In the genomic region with DNA sequence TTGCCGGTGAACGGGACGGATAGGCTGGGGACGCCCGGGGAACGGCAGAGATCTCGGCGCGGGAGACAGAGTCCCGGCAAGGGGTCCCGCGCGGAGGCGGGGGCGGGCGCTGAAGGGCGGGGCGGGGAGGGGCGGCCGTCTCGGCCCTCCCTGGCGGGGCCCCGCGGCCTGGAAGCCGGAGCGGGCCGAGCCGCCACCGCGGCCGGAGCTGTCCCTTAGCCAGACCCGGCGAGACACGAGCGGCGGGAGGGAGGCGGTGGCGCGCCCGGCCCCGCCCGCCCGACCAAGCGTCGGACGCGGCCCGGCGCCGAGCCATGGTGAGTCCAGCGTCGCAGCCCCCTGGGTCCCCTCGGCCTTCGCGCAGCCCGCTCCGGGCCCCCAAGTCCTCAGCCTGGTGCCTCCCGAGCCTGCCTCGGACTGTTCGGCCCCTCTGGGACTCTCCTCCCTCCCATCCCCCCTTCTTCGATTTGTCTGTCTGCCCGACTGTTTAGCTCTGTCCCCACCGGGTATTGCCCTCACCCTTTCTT, we compare ENCODE assay signal across 8 cellular contexts. TPM values are rescaled to one million over a fixed set of nuclear protein-coding genes. Genes with fewer than 3 reads are reported as not detected.
DNase-seq lines count a peak whose midpoint lies in the region; ATAC-seq and TF ChIP-seq lines count a peak whose summit lies in the region.

A gene (plus strand): TSS at position 222 of the 527 bp plus-strand sequence. CDS start 93 bp downstream, at position 315.

- H3K4me3 ChIP-seq in A673 (ENCODE audit: low read depth, low read length, poor library complexity, severe bottlenecking) (peak within 1 kb of the TSS; percentile 98), GM12865 (ENCODE audit: low read depth, low read length) (peak within 1 kb of the TSS; percentile 48), Panc1 (ENCODE audit: low read depth in 2 of 2, low read length in 2 of 2) (peak within 1 kb of the TSS; percentile 54 to 65), skeletal muscle satellite cell (ENCODE audit: low read length) (peak within 1 kb of the TSS; percentile 81)

- CTCF ChIA-PET in A673 (lab: Charles Lee) (interaction anchor here (0.6 to 2.5 kb wide), 6 partner anchors 17 to 55 kb away, joined by 3 to 23 read pairs (median 4); no protein-coding TSS in a partner anchor), Panc1 (lab: Charles Lee) (interaction anchor here (1.9 to 2.4 kb wide), 3 partner anchors 22 to 56 kb away, joined by 8 to 10 read pairs (median 10); no protein-coding TSS in a partner anchor)

- TF ChIP-seq CTCF in A673 (conservative IDR thresholded peaks at IDR 0.05; ENCODE audit: low read depth, low read length) (no peak), GM12865 (IDR thresholded peaks at IDR 0.05; ENCODE audit: insufficient read depth, low read depth, low read length, missing control alignments) (no peak), Panc1 (IDR thresholded peaks at IDR 0.05) (no peak)

- H3K4me1 ChIP-seq in A673 (ENCODE audit: insufficient read depth, low read length, poor library complexity, severe bottlenecking), result peaks cover 27% of the 10 kb centered on the region
- H3K4me1 ChIP-seq in Panc1 (ENCODE audit: control insufficient read depth, insufficient read depth, low read length), result peaks cover 7% of the 10 kb centered on the region
- peaks cover 30% of the 10 kb centered on the region for H3K4me1 ChIP-seq in skeletal muscle satellite cell (ENCODE audit: control insufficient read depth, insufficient read depth, low read length)

- H3K4me2 ChIP-seq in skeletal muscle satellite cell (ENCODE audit: low read length), result peak within 1 kb of the TSS; percentile 98

- H3K9ac ChIP-seq in skeletal muscle satellite cell (ENCODE audit: low read depth, low read length), result peak within 1 kb of the TSS; percentile 88

- H3K9me3 ChIP-seq in A673 (ENCODE audit: low read depth, low read length, poor library complexity, severe bottlenecking) (no peaks in the 10 kb centered on the region), Panc1 (ENCODE audit: control insufficient read depth, insufficient read depth, low read depth, low read length) (no peaks in the 10 kb centered on the region), skeletal muscle satellite cell (replicated peaks; ENCODE audit: low read length) (no peaks in the 10 kb centered on the region)

- intact Hi-C loops in A673 (cut with micrococcal nuclease; ENCODE audit: unreplicated experiment) (no loop called here), Panc1 (cut with micrococcal nuclease; ENCODE audit: unreplicated experiment) (no loop called here)

- POLR2A ChIA-PET in A673 (lab: Charles Lee; ENCODE audit: low non-redundant PET) (no interaction called here), Panc1 (lab: Charles Lee) (no interaction called here)

- H3K27ac ChIP-seq in A673 (ENCODE audit: low read depth, low read length, poor library complexity, severe bottlenecking) (peak within 1 kb of the TSS; percentile 90), Panc1 (ENCODE audit: low read length) (peak within 1 kb of the TSS; percentile 63)

- no peaks in the 10 kb centered on the region for H3K27me3 ChIP-seq in A673 (replicated peaks; ENCODE audit: insufficient read depth, low read depth, low read length, poor library complexity)
- 0 out of 2 replicates have a peak, but pooled peaks cover 2% of the 10 kb centered on the region for H3K27me3 ChIP-seq in Panc1 (ENCODE audit: control insufficient read depth, insufficient read depth, low read length)
- no peaks in the 10 kb centered on the region for H3K27me3 ChIP-seq in skeletal muscle satellite cell (ENCODE audit: control insufficient read depth, insufficient read depth, low read length)

- peaks cover 21% of the 10 kb centered on the region for H3K36me3 ChIP-seq in A673 (ENCODE audit: insufficient read depth, low read length, poor library complexity, severe bottlenecking)
- H3K36me3 ChIP-seq in Panc1 (ENCODE audit: control insufficient read depth, insufficient read depth, low read length), result no peaks in the 10 kb centered on the region
- H3K36me3 ChIP-seq in skeletal muscle satellite cell (ENCODE audit: insufficient read depth, low read length), result peaks cover 23% of the 10 kb centered on the region

- in situ Hi-C loops in Panc1 (cut with HindIII; ENCODE audit: low pct_unique_long_range_greater_than_20kb, low sequenced_read_pairs), result no loop called here

- ATAC-seq in Panc1 (peak; percentile 79), GM18858 (IDR thresholded peaks at IDR 0.05; ENCODE audit: unreplicated experiment) (no peak), HG02610 (IDR thresholded peaks at IDR 0.05; ENCODE audit: unreplicated experiment) (no peak)

- BruUV-seq in A673 (replicated peaks; lab: Mats Ljungman, UMichigan) (no TSS peak), Panc1 (replicated peaks; lab: Mats Ljungman, UMichigan) (no TSS peak)

- DNase-seq in A673 (ENCODE audit: low spot score) (peak; percentile 68), GM12865 (ENCODE audit: low read depth) (no peak), Panc1 (ENCODE audit: low read depth, low spot score) (no peak), cerebellum (ENCODE audit: low spot score) (peak; percentile 90), islet precursor cell (peak; percentile 73)

RNA-seq across cellular contexts. Expression of the gene that starts here (rescaled TPM):
- total RNA-seq in A673 (2021) (89.6 and 94.1 TPM in 2 replicates), Panc1 (2021; ENCODE audit: unreplicated experiment) (11.1 TPM), cerebellum (27.2 TPM)
- polyA plus RNA-seq in Panc1 (2012; ENCODE audit: insufficient read length), result 8.2 TPM
- 31.0 and 32.4 TPM in 2 replicates for total RNA-seq in skeletal muscle satellite cell (2012; rRNA removed)

Comparison
In these comparisons a context has a peak if more than half of its experiments do, and no peak if none do; other contexts are left out.
1. DNase-seq: peak in A673 (single experiment), cerebellum (single experiment) and islet precursor cell (single experiment); none in GM12865 (single experiment) and Panc1 (single experiment).
2. H3K4me3 ChIP-seq: peak in every context shown above with its lines; median percentile 98 in A673; 81 in skeletal muscle satellite cell; 60 in Panc1; 48 in GM12865.